In genomic region chr16:84992700-84993075, GRCh38 we compare ENCODE assay signal across 18 cellular contexts. TPM values are rescaled to one million over a fixed set of nuclear protein-coding genes. Genes with fewer than 3 reads are reported as not detected.
DNase-seq lines count a peak whose midpoint lies in the region; ATAC-seq and TF ChIP-seq lines count a peak whose summit lies in the region.
"Had no signal": no experiment of that assay in that cellular context is flagged by ENCODE, and none has a peak within 500 bp of the region (broad histone marks: within the 10 kb centered on the region; RNA-seq: fewer than 3 reads in every experiment).

No MANE protein-coding gene starts in this region.

- TF ChIP-seq POLR2A in uterus (IDR thresholded peaks at IDR 0.05), result no peak

- no peak for DNase-seq in cardiac muscle cell (ENCODE audit: low read depth in 1 of 2, low spot score in 1 of 2)
- DNase-seq in Right ventricle myocardium superior, result no peak
- peak; percentile 29 for DNase-seq in dedifferentiated amniotic fluid mesenchymal stem cell (ENCODE audit: extremely low spot score)
- no peak for DNase-seq in omental fat pad (ENCODE audit: low spot score)
- DNase-seq in uterus, result no peak
- no peak for DNase-seq in BE2C
- no peak for DNase-seq in LoVo (ENCODE audit: low spot score)
- DNase-seq: activated CD4-positive, alpha-beta T cell treated with anti-CD3 and anti-CD28 coated beads for 36 hours; activated naive CD8-positive, alpha-beta T cell treated with anti-CD3 and anti-CD28 coated beads, Interleukin-2, amount 50 U/mL, for 24 hours; dermis blood vessel endothelial cell; foreskin keratinocyte; H7; midbrain; NCI-H2029 treated with DMSO at 0.1 percent for 48 hours; NCI-H69; stimulated activated CD4-positive, alpha-beta T cell treated with anti-CD3 and anti-CD28 coated beads, Interleukin-2, amount 100 ng/mL, for 24 hours; stimulated activated CD8-positive, alpha-beta memory T cell treated with anti-CD3 and anti-CD28 coated beads, Interleukin-4, amount 100 ng/mL, for 48 hours had no signal

- TF ChIP-seq CTCF in cardiac muscle cell (IDR thresholded peaks at IDR 0.05; ENCODE audit: low read depth, low read length) (no peak), omental fat pad (IDR thresholded peaks at IDR 0.05) (no peak), uterus (IDR thresholded peaks at IDR 0.05) (no peak), BE2C (IDR thresholded peaks at IDR 0.05; ENCODE audit: low read depth, low read length) (no peak)

- H3K9me3 ChIP-seq in cardiac muscle cell (ENCODE audit: low read depth), result no peaks in the 10 kb centered on the region
- no peaks in the 10 kb centered on the region for H3K9me3 ChIP-seq in uterus
- H3K9me3 ChIP-seq in BE2C, result no peaks in the 10 kb centered on the region

- H3K4me1 ChIP-seq in cardiac muscle cell (ENCODE audit: low read depth), result no peaks in the 10 kb centered on the region
- H3K4me1 ChIP-seq in uterus, result peaks cover 0 to 6% of the 10 kb centered on the region in 2 donors
- no peaks in the 10 kb centered on the region for H3K4me1 ChIP-seq in BE2C

- H3K4me3 ChIP-seq in cardiac muscle cell (no peak overlapping the region), uterus (no peak overlapping the region), BE2C (ENCODE audit: low read depth, low read length) (no peak overlapping the region)

- H3K36me3 ChIP-seq in cardiac muscle cell, result peaks cover 13% of the 10 kb centered on the region
- H3K36me3 ChIP-seq in uterus, result no peaks in the 10 kb centered on the region
- H3K36me3 ChIP-seq in BE2C, result peaks cover 49% of the 10 kb centered on the region

- intact Hi-C loops in Right ventricle myocardium superior (cut with DNase I), result no loop called here
- intact Hi-C loops in uterus (cut with DNase I; ENCODE audit: low total_unique reads), result no loop called here

- no peaks in the 10 kb centered on the region for H3K27me3 ChIP-seq in cardiac muscle cell
- no peaks in the 10 kb centered on the region for H3K27me3 ChIP-seq in uterus
- no peaks in the 10 kb centered on the region for H3K27me3 ChIP-seq in BE2C
- H3K27me3 ChIP-seq: foreskin keratinocyte had no signal

- ATAC-seq in Right ventricle myocardium superior (ENCODE audit: poor library complexity) (no peak), omental fat pad (ENCODE audit: low FRiP score) (peak; percentile 24), GM18861 (IDR thresholded peaks at IDR 0.05; ENCODE audit: unreplicated experiment) (no peak)
- ATAC-seq: activated CD4-positive, alpha-beta T cell treated with anti-CD3 and anti-CD28 coated beads for 36 hours; activated naive CD8-positive, alpha-beta T cell treated with anti-CD3 and anti-CD28 coated beads, Interleukin-2, amount 50 U/mL, for 24 hours; foreskin keratinocyte had no signal

- H3K27ac ChIP-seq in cardiac muscle cell (peak overlapping the region; percentile 55), uterus (peak overlapping the region; percentile 28 to 97)
- H3K27ac ChIP-seq: foreskin keratinocyte had no signal

RNA-seq across cellular contexts. Expression of gene ZDHHC7, which starts 18.6 kb away (rescaled TPM):
- total RNA-seq in cardiac muscle cell, result 65.0 and 70.1 TPM in 2 replicates
- 57.8 and 71.6 TPM in 2 replicates for polyA plus RNA-seq in cardiac muscle cell
- 35.1 TPM for total RNA-seq in Right ventricle myocardium superior
- 10 to 100 TPM; 41.3 to 72.2 (median 51.3) TPM for total RNA-seq in omental fat pad
- total RNA-seq in uterus, result 10 to 100 TPM; 16.5 to 50.2 (median 39.1) TPM
- polyA plus RNA-seq in BE2C (2012; ENCODE audit: insufficient read depth, insufficient read length, low read depth), result 29.1 TPM

RNA-seq across cellular contexts. Expression of gene KIAA0513, which starts 34.9 kb away (rescaled TPM):
- total RNA-seq in cardiac muscle cell, result 23.4 and 24.6 TPM in 2 replicates
- polyA plus RNA-seq in cardiac muscle cell, result 12.8 and 29.1 TPM in 2 replicates
- 10.4 TPM for total RNA-seq in Right ventricle myocardium superior
- 10 to 100 TPM in 3 of 4 donors, 1 to 10 TPM in 1; 9.1 to 13.2 (median 11.2) TPM for total RNA-seq in omental fat pad
- total RNA-seq in uterus, result 10 to 100 TPM in 1 of 4 donors, 1 to 10 TPM in 3; 4.7 to 17.3 (median 9.4) TPM
- 16.5 TPM for polyA plus RNA-seq in BE2C (2012; ENCODE audit: insufficient read depth, insufficient read length, low read depth)
